ENCODE assay signal across 7 cellular contexts in genomic region chr20:29876084-29876910, GRCh38.
DNase-seq lines count a peak whose midpoint lies in the region; ATAC-seq and TF ChIP-seq lines count a peak whose summit lies in the region.
"Not testable (repeated sequence)": the region's sequence is repeated elsewhere in the genome, so short reads cannot be mapped to it uniquely, and the experiment has no call there.

No MANE protein-coding gene starts in this region.

- H3K4me1 ChIP-seq in endodermal cell (ENCODE audit: control insufficient read depth, insufficient read depth, low read length); right cardiac atrium (ENCODE audit: control insufficient read depth, insufficient read depth, low read length); lower lobe of right lung; upper lobe of left lung: not testable (repeated sequence)

- peaks cover 73% of the 10 kb centered on the region for H3K9me3 Mint-ChIP-seq in WTC11
- peaks cover 95% of the 10 kb centered on the region for H3K9me3 Mint-ChIP-seq in endodermal cell

- TF ChIP-seq CTCF in GM13977 (IDR thresholded peaks at IDR 0.05; ENCODE audit: extremely low read depth, insufficient read depth, missing control alignments); WTC11 (IDR thresholded peaks at IDR 0.05); endodermal cell (conservative IDR thresholded peaks at IDR 0.05); lower lobe of right lung (IDR thresholded peaks at IDR 0.05); upper lobe of left lung (IDR thresholded peaks at IDR 0.05): not testable (repeated sequence)

- not testable (repeated sequence) for TF ChIP-seq POLR2A in upper lobe of left lung (IDR thresholded peaks at IDR 0.05)

- not testable (repeated sequence) for H3K4me1 Mint-ChIP-seq in WTC11, endodermal cell

- DNase-seq in GM13977 (ENCODE audit: low spot score) = peak; percentile 5
- DNase-seq in WTC11 (ENCODE audit: low spot score) = not testable (repeated sequence)
- peak; percentile 33 for DNase-seq in endodermal cell
- DNase-seq in right cardiac atrium = peak in 2 of 3 donors; percentile 10 to 57
- peak; percentile 41 for DNase-seq in lower lobe of right lung
- peak; percentile 60 for DNase-seq in sciatic nerve (ENCODE audit: low spot score)
- peak in 1 of 2 donors; percentile 80 for DNase-seq in upper lobe of left lung

- in situ Hi-C loops in GM13977 (cut with MboI; ENCODE audit: low pct_unique_long_range_greater_than_20kb, low sequenced_read_pairs, unreplicated experiment) = loop anchor here (25.0 kb wide), 1 partner anchor 614 kb away; no protein-coding TSS in a partner anchor

- peak overlapping the region; percentile 26 for H3K4me3 Mint-ChIP-seq in WTC11
- H3K4me3 Mint-ChIP-seq in endodermal cell = not testable (repeated sequence)

- H3K4me3 ChIP-seq in endodermal cell (ENCODE audit: low read length); right cardiac atrium (ENCODE audit: low read length); lower lobe of right lung; upper lobe of left lung: not testable (repeated sequence)

- peaks cover 79% of the 10 kb centered on the region for H3K36me3 Mint-ChIP-seq in WTC11
- H3K36me3 Mint-ChIP-seq in endodermal cell (ENCODE audit: low read depth) = not testable (repeated sequence)

- POLR2A ChIA-PET in WTC11 (lab: Charles Lee) = not testable (repeated sequence)

- not testable (repeated sequence) for H3K36me3 ChIP-seq in endodermal cell (ENCODE audit: control insufficient read depth, insufficient read depth, low read length); lower lobe of right lung; upper lobe of left lung

- H3K27me3 Mint-ChIP-seq in WTC11 (ENCODE audit: low read depth) = peaks cover 49% of the 10 kb centered on the region
- not testable (repeated sequence) for H3K27me3 Mint-ChIP-seq in endodermal cell (ENCODE audit: insufficient read depth)

- ATAC-seq in WTC11 = not testable (repeated sequence)
- ATAC-seq in right cardiac atrium = peak; percentile 21 to 32
- peak in 1 of 2 donors; percentile 40 for ATAC-seq in lower lobe of right lung
- peak; percentile 58 for ATAC-seq in sciatic nerve
- peak; percentile 47 to 49 for ATAC-seq in upper lobe of left lung (ENCODE audit: low FRiP score in 2 of 2)

- TF ChIP-seq EP300 in upper lobe of left lung (IDR thresholded peaks at IDR 0.05) = not testable (repeated sequence)

- not testable (repeated sequence) for H3K27ac ChIP-seq in endodermal cell (ENCODE audit: low read depth, low read length); right cardiac atrium (ENCODE audit: low read length); lower lobe of right lung; upper lobe of left lung

- H3K9me3 ChIP-seq in endodermal cell (ENCODE audit: control insufficient read depth, low read length) = peaks cover 56% of the 10 kb centered on the region
- H3K9me3 ChIP-seq in right cardiac atrium (ENCODE audit: control insufficient read depth, low read length); lower lobe of right lung: not testable (repeated sequence)
- H3K9me3 ChIP-seq in upper lobe of left lung = peaks cover 0 to 58% (median 14%) of the 10 kb centered on the region in 4 donors

- H3K27ac Mint-ChIP-seq in WTC11, endodermal cell: not testable (repeated sequence)

- intact Hi-C loops in right cardiac atrium (cut with DNase I) = loop anchor here in 2 of 4 donors (10.0 kb wide), 1 partner anchor 751 kb away; no protein-coding TSS in a partner anchor
- intact Hi-C loops in lower lobe of right lung (cut with DNase I); sciatic nerve (cut with DNase I): not testable (repeated sequence)

- not testable (repeated sequence) for H3K27me3 ChIP-seq in endodermal cell (ENCODE audit: control insufficient read depth, insufficient read depth, low read length, poor library complexity, severe bottlenecking); right cardiac atrium (ENCODE audit: control insufficient read depth, insufficient read depth); lower lobe of right lung (ENCODE audit: low read depth); upper lobe of left lung

- CTCF ChIA-PET in WTC11 (lab: Charles Lee) = not testable (repeated sequence)

- H3K9ac ChIP-seq in endodermal cell (ENCODE audit: extremely low read depth, low read length, poor library complexity, severe bottlenecking) = not testable (repeated sequence)

- 87 to 90% methylated on average over 22 to 41 of the region's 41 CpGs for WGBS in endodermal cell (ENCODE audit: insufficient coverage in 1 of 2, insufficient read length in 1 of 2), 2 experiments
- WGBS in right cardiac atrium = 87% methylated on average over 41 of the region's 41 CpGs
- 79 to 89% methylated on average over 37 to 41 of the region's 41 CpGs for WGBS in upper lobe of left lung, 2 donors
